Comparison of ENCODE assay signal across 1 cellular context in the genomic region with DNA sequence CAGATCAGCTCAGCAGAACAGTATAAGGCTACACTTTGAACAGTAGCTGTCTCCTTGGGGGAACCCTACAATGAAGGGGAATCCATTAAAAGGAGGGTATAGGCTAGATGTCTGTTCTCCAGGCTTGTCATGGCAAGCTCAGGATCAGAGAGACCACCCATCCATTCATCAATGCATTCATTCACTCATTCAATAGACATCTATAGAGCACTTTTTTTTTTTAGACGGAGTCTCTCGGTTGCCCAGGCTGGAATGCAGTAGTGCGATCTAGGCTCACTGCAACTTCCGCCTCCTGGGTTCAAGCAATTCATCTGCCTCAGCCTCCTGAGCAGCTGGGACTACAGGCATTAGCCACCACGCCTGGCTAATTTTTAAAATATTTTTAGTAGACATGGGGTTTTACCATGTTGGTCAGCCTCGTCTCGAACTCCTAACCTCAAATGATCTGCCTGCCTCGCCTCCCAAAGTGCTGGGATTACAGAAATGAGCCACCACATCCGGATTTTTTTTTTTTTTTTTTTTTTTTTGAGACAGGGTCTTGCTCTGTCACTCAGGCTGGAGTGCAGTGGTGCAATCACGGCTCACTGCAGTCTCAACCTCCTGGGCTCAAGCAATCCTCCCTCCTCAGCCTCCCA.
TF ChIP-seq lines count a peak whose summit lies in the region.

No MANE protein-coding gene starts in this region.

TF ChIP-seq in K562, 482 proteins besides CTCF, POLR2A, EP300 and RAD21:
- peak; percentile 61; the same call in 1 of the 2 replicates for TF ChIP-seq ZNF384 (IDR thresholded peaks at IDR 0.05; ENCODE audit: low read depth, low read length)
- TF ChIP-seq, protein P1, sequence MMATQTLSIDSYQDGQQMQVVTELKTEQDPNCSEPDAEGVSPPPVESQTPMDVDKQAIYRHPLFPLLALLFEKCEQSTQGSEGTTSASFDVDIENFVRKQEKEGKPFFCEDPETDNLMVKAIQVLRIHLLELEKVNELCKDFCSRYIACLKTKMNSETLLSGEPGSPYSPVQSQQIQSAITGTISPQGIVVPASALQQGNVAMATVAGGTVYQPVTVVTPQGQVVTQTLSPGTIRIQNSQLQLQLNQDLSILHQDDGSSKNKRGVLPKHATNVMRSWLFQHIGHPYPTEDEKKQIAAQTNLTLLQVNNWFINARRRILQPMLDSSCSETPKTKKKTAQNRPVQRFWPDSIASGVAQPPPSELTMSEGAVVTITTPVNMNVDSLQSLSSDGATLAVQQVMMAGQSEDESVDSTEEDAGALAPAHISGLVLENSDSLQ (IDR thresholded peaks at IDR 0.05), result peak; percentile 80
- TF ChIP-seq, protein P2, sequence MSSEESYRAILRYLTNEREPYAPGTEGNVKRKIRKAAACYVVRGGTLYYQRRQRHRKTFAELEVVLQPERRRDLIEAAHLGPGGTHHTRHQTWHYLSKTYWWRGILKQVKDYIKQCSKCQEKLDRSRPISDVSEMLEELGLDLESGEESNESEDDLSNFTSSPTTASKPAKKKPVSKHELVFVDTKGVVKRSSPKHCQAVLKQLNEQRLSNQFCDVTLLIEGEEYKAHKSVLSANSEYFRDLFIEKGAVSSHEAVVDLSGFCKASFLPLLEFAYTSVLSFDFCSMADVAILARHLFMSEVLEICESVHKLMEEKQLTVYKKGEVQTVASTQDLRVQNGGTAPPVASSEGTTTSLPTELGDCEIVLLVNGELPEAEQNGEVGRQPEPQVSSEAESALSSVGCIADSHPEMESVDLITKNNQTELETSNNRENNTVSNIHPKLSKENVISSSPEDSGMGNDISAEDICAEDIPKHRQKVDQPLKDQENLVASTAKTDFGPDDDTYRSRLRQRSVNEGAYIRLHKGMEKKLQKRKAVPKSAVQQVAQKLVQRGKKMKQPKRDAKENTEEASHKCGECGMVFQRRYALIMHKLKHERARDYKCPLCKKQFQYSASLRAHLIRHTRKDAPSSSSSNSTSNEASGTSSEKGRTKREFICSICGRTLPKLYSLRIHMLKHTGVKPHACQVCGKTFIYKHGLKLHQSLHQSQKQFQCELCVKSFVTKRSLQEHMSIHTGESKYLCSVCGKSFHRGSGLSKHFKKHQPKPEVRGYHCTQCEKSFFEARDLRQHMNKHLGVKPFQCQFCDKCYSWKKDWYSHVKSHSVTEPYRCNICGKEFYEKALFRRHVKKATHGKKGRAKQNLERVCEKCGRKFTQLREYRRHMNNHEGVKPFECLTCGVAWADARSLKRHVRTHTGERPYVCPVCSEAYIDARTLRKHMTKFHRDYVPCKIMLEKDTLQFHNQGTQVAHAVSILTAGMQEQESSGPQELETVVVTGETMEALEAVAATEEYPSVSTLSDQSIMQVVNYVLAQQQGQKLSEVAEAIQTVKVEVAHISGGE (CRISPR knock-in tag; IDR thresholded peaks at IDR 0.05), result 0 out of 6 replicates have a peak, but pooled peaks of 1 of the 3 experiments have one; percentile 34
- TF ChIP-seq, protein P3, sequence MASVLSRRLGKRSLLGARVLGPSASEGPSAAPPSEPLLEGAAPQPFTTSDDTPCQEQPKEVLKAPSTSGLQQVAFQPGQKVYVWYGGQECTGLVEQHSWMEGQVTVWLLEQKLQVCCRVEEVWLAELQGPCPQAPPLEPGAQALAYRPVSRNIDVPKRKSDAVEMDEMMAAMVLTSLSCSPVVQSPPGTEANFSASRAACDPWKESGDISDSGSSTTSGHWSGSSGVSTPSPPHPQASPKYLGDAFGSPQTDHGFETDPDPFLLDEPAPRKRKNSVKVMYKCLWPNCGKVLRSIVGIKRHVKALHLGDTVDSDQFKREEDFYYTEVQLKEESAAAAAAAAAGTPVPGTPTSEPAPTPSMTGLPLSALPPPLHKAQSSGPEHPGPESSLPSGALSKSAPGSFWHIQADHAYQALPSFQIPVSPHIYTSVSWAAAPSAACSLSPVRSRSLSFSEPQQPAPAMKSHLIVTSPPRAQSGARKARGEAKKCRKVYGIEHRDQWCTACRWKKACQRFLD (CRISPR knock-in tag; IDR thresholded peaks at IDR 0.05), result 0 out of 2 replicates have a peak, but pooled peaks have one; percentile 35
- TF ChIP-seq ETV1 (tag; conservative IDR thresholded peaks at IDR 0.05; ENCODE audit: low read depth), result 0 out of 2 replicates have a peak, but pooled peaks have one; percentile 15
- TF ChIP-seq, protein P4, sequence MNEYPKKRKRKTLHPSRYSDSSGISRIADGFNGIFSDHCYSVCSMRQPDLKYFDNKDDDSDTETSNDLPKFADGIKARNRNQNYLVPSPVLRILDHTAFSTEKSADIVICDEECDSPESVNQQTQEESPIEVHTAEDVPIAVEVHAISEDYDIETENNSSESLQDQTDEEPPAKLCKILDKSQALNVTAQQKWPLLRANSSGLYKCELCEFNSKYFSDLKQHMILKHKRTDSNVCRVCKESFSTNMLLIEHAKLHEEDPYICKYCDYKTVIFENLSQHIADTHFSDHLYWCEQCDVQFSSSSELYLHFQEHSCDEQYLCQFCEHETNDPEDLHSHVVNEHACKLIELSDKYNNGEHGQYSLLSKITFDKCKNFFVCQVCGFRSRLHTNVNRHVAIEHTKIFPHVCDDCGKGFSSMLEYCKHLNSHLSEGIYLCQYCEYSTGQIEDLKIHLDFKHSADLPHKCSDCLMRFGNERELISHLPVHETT (CRISPR knock-in tag; conservative IDR thresholded peaks at IDR 0.05 in 1 of 2, IDR thresholded peaks at IDR 0.05 in 1 of 2), result 0 out of 4 replicates have a peak, but pooled peaks of 1 of the 2 experiments have one; percentile 11
